In the genomic region with DNA sequence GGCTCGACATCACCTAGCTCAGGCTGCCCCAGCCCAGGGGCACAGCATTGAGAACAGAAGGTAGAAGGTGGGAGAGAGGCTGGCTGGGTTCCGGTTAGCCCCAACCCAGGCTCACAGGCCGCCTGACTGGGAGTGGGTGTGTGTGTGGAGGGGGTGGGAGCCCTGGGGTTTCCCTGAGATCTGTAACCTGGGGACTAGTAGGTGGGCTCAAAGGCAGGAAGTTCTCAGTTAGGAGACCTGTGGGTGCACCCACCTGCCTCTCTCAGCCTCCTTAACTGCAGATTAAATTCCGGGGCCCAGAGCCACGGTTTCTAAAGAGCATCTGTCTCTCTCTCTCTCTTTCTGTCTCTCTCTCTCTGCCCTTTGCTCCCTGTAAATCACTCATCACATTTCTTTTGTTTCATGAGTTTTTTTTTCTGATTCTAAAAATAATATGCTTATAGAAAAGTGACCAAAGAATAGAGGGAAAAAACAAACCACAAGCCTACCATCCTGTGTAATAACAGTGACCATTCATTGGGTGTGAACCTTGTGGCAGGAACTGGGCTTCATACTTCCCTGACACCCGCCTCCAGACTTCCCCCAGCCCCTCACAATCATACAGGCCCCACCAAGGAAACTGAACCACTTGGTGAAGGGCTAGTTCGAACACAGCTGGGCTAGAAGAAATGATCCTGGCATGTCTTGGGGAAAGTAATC, we compare ENCODE assay signal across 8 cellular contexts.
DNase-seq lines count a peak whose midpoint lies in the region; ATAC-seq and TF ChIP-seq lines count a peak whose summit lies in the region.

No MANE protein-coding gene starts in this region.

- ATAC-seq in GM19372 (IDR thresholded peaks at IDR 0.05; ENCODE audit: low read depth, unreplicated experiment): peak; percentile 77
- ATAC-seq in HG03280 (IDR thresholded peaks at IDR 0.05; ENCODE audit: unreplicated experiment): peak; percentile 83
- ATAC-seq in stimulated activated naive B cell treated with anti-CD40 and anti-IgM and Interleukin-4, amounts not matched to agents 10 μg/mL and 1 μg/mL and 100 μg/mL, for 72 hours (replicated peaks): peak; percentile 68 to 76

- H3K27ac Mint-ChIP-seq in stimulated activated naive B cell treated with anti-CD40 and anti-IgM and Interleukin-4, amounts not matched to agents 10 μg/mL and 1 μg/mL and 100 μg/mL, for 72 hours: peak overlapping the region; percentile 57

- POLR2A ChIA-PET in BJ (lab: Charles Lee): no interaction called here

- DNase-seq in BJ (ENCODE audit: low read depth) (peak; percentile 19), RPMI8226 (no peak), NCI-H345 treated with DMSO at 0.1 percent for 48 hours (lab: John Stamatoyannopoulos, UW; ENCODE audit: unreplicated experiment) (no peak), NCI-H128 (lab: John Stamatoyannopoulos, UW; ENCODE audit: unreplicated experiment) (no peak)
- DNase-seq in activated naive CD4-positive, alpha-beta T cell treated with Interleukin-2 at 50 U/mL for 16 hours: peak; percentile 60
- no peak for DNase-seq in stimulated activated naive B cell treated with anti-CD40 and anti-IgM and Interleukin-4, amounts not matched to agents 10 μg/mL and 1 μg/mL and 100 μg/mL, for 72 hours

- H3K4me1 Mint-ChIP-seq in stimulated activated naive B cell treated with anti-CD40 and anti-IgM and Interleukin-4, amounts not matched to agents 10 μg/mL and 1 μg/mL and 100 μg/mL, for 72 hours: peaks cover 27 to 32% of the 10 kb centered on the region in 2 donors

- H3K27me3 ChIP-seq in BJ (ENCODE audit: control insufficient read depth, insufficient read depth, low read length): no peaks in the 10 kb centered on the region

- peaks cover 0 to 3% of the 10 kb centered on the region in 2 donors for H3K36me3 Mint-ChIP-seq in stimulated activated naive B cell treated with anti-CD40 and anti-IgM and Interleukin-4, amounts not matched to agents 10 μg/mL and 1 μg/mL and 100 μg/mL, for 72 hours

- CTCF ChIA-PET in BJ (lab: Yijun Ruan, JAX): interaction anchor here (0.6 to 1.1 kb wide), 4 partner anchors 18 to 177 kb away, joined by 3 to 4 read pairs (median 4); no protein-coding TSS in a partner anchor

- H3K4me3 Mint-ChIP-seq in stimulated activated naive B cell treated with anti-CD40 and anti-IgM and Interleukin-4, amounts not matched to agents 10 μg/mL and 1 μg/mL and 100 μg/mL, for 72 hours: no peak overlapping the region

- H3K9me3 Mint-ChIP-seq in stimulated activated naive B cell treated with anti-CD40 and anti-IgM and Interleukin-4, amounts not matched to agents 10 μg/mL and 1 μg/mL and 100 μg/mL, for 72 hours: no peaks in the 10 kb centered on the region

- no peak overlapping the region for H3K4me3 ChIP-seq in BJ (ENCODE audit: low read depth, low read length)

- no peak for TF ChIP-seq CTCF in BJ (IDR thresholded peaks at IDR 0.05; ENCODE audit: insufficient read depth, low read depth, low read length)

- H3K27me3 Mint-ChIP-seq in stimulated activated naive B cell treated with anti-CD40 and anti-IgM and Interleukin-4, amounts not matched to agents 10 μg/mL and 1 μg/mL and 100 μg/mL, for 72 hours: no peaks in the 10 kb centered on the region

- no peaks in the 10 kb centered on the region for H3K36me3 ChIP-seq in BJ (ENCODE audit: control insufficient read depth, insufficient read depth, low read length)

Comparison
In these comparisons a context has a peak if more than half of its experiments do, and no peak if none do; other contexts are left out.
1. DNase-seq: peak in BJ (single experiment) and activated naive CD4-positive, alpha-beta T cell treated with Interleukin-2 at 50 U/mL for 16 hours (single experiment); none in stimulated activated naive B cell treated with anti-CD40 and anti-IgM and Interleukin-4, amounts not matched to agents 10 μg/mL and 1 μg/mL and 100 μg/mL, for 72 hours (single experiment), RPMI8226 (single experiment), NCI-H345 treated with DMSO at 0.1 percent for 48 hours (single experiment) and NCI-H128 (single experiment).
2. Peak in every context shown above with its lines, with median percentiles within 50 percentile points of each other: ATAC-seq.